8 cellular contexts compared by ENCODE assay signal in the genomic region with DNA sequence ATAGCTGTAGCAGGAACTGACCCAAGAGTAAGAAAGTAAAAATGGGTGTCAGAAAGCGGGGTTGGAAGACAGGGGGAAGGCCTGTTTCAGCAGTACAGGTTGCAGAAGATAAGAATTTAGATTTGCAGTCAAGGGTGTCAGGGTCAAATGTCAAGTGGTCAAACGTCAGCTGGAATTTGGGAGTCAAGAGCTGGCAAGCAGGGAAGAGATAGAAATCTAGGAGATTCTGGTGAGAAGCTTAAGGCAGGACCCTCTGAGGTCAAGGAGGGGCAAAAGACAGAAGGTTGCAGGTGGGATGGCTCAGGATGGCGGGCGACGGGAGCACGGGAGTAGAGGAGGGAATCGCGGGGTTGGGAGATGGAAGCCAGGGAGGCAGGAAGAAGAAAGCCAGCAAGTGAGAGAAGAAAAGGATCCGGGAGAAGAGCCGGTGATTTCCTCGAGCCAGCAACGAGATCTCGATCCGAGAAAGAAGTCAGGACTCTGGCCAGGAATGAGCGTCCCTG. TPM values are rescaled to one million over a fixed set of nuclear protein-coding genes. Genes with fewer than 3 reads are reported as not detected.
A peak's percentile ranks its signal among the peaks of the same experiment; 100 is the strongest.
DNase-seq lines count a peak whose midpoint lies in the region; ATAC-seq and TF ChIP-seq lines count a peak whose summit lies in the region.

No MANE protein-coding gene starts in this region.

- TF ChIP-seq CTCF in colonic mucosa (IDR thresholded peaks at IDR 0.05) = no peak
- TF ChIP-seq CTCF in mesothelial cell of epicardium (IDR thresholded peaks at IDR 0.05; ENCODE audit: unreplicated experiment) = no peak
- no peak for TF ChIP-seq CTCF in vagina (IDR thresholded peaks at IDR 0.05)

- H3K4me1 ChIP-seq in colonic mucosa = no peaks in the 10 kb centered on the region
- peaks cover 8% of the 10 kb centered on the region for H3K4me1 ChIP-seq in vagina

- peaks cover 10% of the 10 kb centered on the region for H3K4me1 Mint-ChIP-seq in mesothelial cell of epicardium

- H3K9me3 Mint-ChIP-seq in mesothelial cell of epicardium = no peaks in the 10 kb centered on the region

- H3K36me3 Mint-ChIP-seq in mesothelial cell of epicardium = no peaks in the 10 kb centered on the region

- intact Hi-C loops in Right ventricle myocardium inferior (cut with DNase I) (loop anchor here (5.0 kb wide), 1 partner anchor 108 kb away; no protein-coding TSS in a partner anchor), cardiac septum (cut with DNase I) (loop anchor here (2.0 kb wide), 1 partner anchor 46 kb away; a partner anchor contains a TSS), colonic mucosa (cut with DNase I) (no loop called here), vagina (cut with DNase I) (loop anchor here (5.0 to 10.0 kb wide), 2 partner anchors 48 to 200 kb away; a partner anchor contains a TSS)

- H3K27me3 ChIP-seq in colonic mucosa (no peaks in the 10 kb centered on the region), vagina (no peaks in the 10 kb centered on the region)

- peak overlapping the region; percentile 87 for H3K4me3 Mint-ChIP-seq in mesothelial cell of epicardium

- no peaks in the 10 kb centered on the region for H3K27me3 Mint-ChIP-seq in mesothelial cell of epicardium (ENCODE audit: low read depth)

- H3K4me3 ChIP-seq in colonic mucosa (peak overlapping the region; percentile 52), vagina (peak overlapping the region; percentile 64 to 67)

- H3K9me3 ChIP-seq in colonic mucosa (no peaks in the 10 kb centered on the region), vagina (no peaks in the 10 kb centered on the region)

- no peak for DNase-seq in Right ventricle myocardium inferior (ENCODE audit: missing footprints)
- no peak for DNase-seq in cardiac septum (ENCODE audit: low spot score)
- no peak for DNase-seq in colonic mucosa
- no peak for DNase-seq in mesothelial cell of epicardium (ENCODE audit: low spot score in 2 of 2, unreplicated experiment in 2 of 2)
- no peak for DNase-seq in vagina (ENCODE audit: extremely low spot score in 2 of 2)
- DNase-seq in activated CD4-positive, CD25-positive, alpha-beta regulatory T cell (lab: John Stamatoyannopoulos, UW) = no peak
- no peak for DNase-seq in SHP77 (lab: John Stamatoyannopoulos, UW)
- DNase-seq in OCI-M2 (lab: John Stamatoyannopoulos, UW; ENCODE audit: unreplicated experiment) = no peak

- H3K27ac ChIP-seq in colonic mucosa (peak overlapping the region; percentile 92), vagina (peak overlapping the region; percentile 86)

- peak overlapping the region; percentile 94 for H3K27ac Mint-ChIP-seq in mesothelial cell of epicardium

- peak; percentile 13 for ATAC-seq in Right ventricle myocardium inferior

- H3K9ac ChIP-seq in colonic mucosa (ENCODE audit: low read depth in 2 of 2, low read length in 2 of 2) = peak overlapping the region; percentile 68 to 74

- TF ChIP-seq POLR2A in vagina (IDR thresholded peaks at IDR 0.05) = no peak

- no peaks in the 10 kb centered on the region for H3K36me3 ChIP-seq in colonic mucosa
- H3K36me3 ChIP-seq in vagina = no peaks in the 10 kb centered on the region

RNA-seq across cellular contexts. Expression of a gene that starts 0.3 kb away (rescaled TPM):
- total RNA-seq in Right ventricle myocardium inferior = 2.3 TPM
- 4.0 TPM for total RNA-seq in cardiac septum
- total RNA-seq in colonic mucosa = 10 to 100 TPM in 1 of 2 donors, 1 to 10 TPM in 1; 4.0 to 11.6 TPM
- total RNA-seq in mesothelial cell of epicardium = 8.8 to 9.2 TPM (median 9.1 TPM) in 3 replicates
- 8.3 TPM for total RNA-seq in vagina

RNA-seq across cellular contexts. Expression of a gene that starts 6.4 kb away (rescaled TPM):
- total RNA-seq in Right ventricle myocardium inferior (25.7 TPM), cardiac septum (23.7 TPM), colonic mucosa (10 to 100 TPM; 16.8 to 26.5 TPM), mesothelial cell of epicardium (25.1 to 26.4 TPM (median 25.7 TPM) in 3 replicates), vagina (19.4 TPM)

RNA-seq across cellular contexts. Expression of a gene that starts 15.2 kb away (rescaled TPM):
- total RNA-seq in Right ventricle myocardium inferior (21.4 TPM), cardiac septum (18.3 TPM), colonic mucosa (1 to 10 TPM; 1.4 to 2.7 TPM), mesothelial cell of epicardium (0.20 TPM in 1 of 3 replicates, not detected in the others), vagina (17.2 TPM)

RNA-seq across cellular contexts. Expression of a gene that starts 44.8 kb away (rescaled TPM):
- total RNA-seq in Right ventricle myocardium inferior (not detected), cardiac septum (not detected), colonic mucosa (not detected), mesothelial cell of epicardium (not detected in 3 replicates), vagina (not detected)

RNA-seq across cellular contexts. Expression of a gene that starts 45.8 kb away (rescaled TPM):
- total RNA-seq in Right ventricle myocardium inferior (14.7 TPM), cardiac septum (11.2 TPM), colonic mucosa (10 to 100 TPM; 13.6 to 61.7 TPM), mesothelial cell of epicardium (104 to 111 TPM (median 105 TPM) in 3 replicates), vagina (36.3 TPM)
